In genomic region chr18:56139372-56139771, GRCh38 we compare ENCODE assay signal across 14 cellular contexts.
A peak's percentile ranks its signal among the peaks of the same experiment; 100 is the strongest.
DNase-seq lines count a peak whose midpoint lies in the region; ATAC-seq and TF ChIP-seq lines count a peak whose summit lies in the region.
"Had no signal": no experiment of that assay in that cellular context is flagged by ENCODE, and none has a peak within 500 bp of the region (broad histone marks: within the 10 kb centered on the region; RNA-seq: fewer than 3 reads in every experiment).

No MANE protein-coding gene starts in this region.

- TF ChIP-seq POLR2A in body of pancreas (IDR thresholded peaks at IDR 0.05) (no peak), prostate gland (IDR thresholded peaks at IDR 0.05) (no peak), lower leg skin (IDR thresholded peaks at IDR 0.05) (no peak)

- H3K9me3 ChIP-seq in body of pancreas (no peaks in the 10 kb centered on the region), prostate gland (no peaks in the 10 kb centered on the region), upper lobe of right lung (no peaks in the 10 kb centered on the region)
- H3K9me3 ChIP-seq: BE2C had no signal

- DNase-seq in body of pancreas (peak in 1 of 4 donors; percentile 11), left cardiac atrium (no peak), prostate gland (ENCODE audit: low spot score) (no peak), upper lobe of right lung (no peak), lower leg skin (ENCODE audit: low spot score in 2 of 2) (no peak), foreskin keratinocyte (no peak)
- DNase-seq: activated CD8-positive, alpha-beta T cell treated with anti-CD3 and anti-CD28 coated beads, Interleukin-2, amount 10 ng/mL, durations not matched to agents 7 days and 5 days; BE2C; MM.1S; NCI-H1930; stimulated activated CD4-positive, alpha-beta T cell treated with anti-CD3 and anti-CD28 coated beads, Interleukin-2, amount 100 ng/mL, for 48 hours; T-helper 17 cell had no signal

- peak overlapping the region in 1 of 4 donors; percentile 3 for H3K27ac ChIP-seq in body of pancreas
- H3K27ac ChIP-seq in prostate gland: peak overlapping the region; percentile 23 to 30
- peak overlapping the region; percentile 69 for H3K27ac ChIP-seq in upper lobe of right lung
- no peak overlapping the region for H3K27ac ChIP-seq in foreskin keratinocyte
- H3K27ac ChIP-seq: neural progenitor cell had no signal

- H3K27me3 ChIP-seq in body of pancreas (no peaks in the 10 kb centered on the region), prostate gland (replicated peaks; ENCODE audit: insufficient read depth) (no peaks in the 10 kb centered on the region), upper lobe of right lung (no peaks in the 10 kb centered on the region), foreskin keratinocyte (no peaks in the 10 kb centered on the region)
- H3K27me3 ChIP-seq: BE2C, neural progenitor cell had no signal

- TF ChIP-seq CTCF in body of pancreas (IDR thresholded peaks at IDR 0.05) (no peak), prostate gland (IDR thresholded peaks at IDR 0.05) (no peak), upper lobe of right lung (IDR thresholded peaks at IDR 0.05) (no peak), lower leg skin (IDR thresholded peaks at IDR 0.05) (no peak), foreskin keratinocyte (conservative IDR thresholded peaks at IDR 0.05) (no peak)

- ATAC-seq in body of pancreas (peak; percentile 33), left cardiac atrium (peak; percentile 54 to 59), upper lobe of right lung (peak; percentile 62), foreskin keratinocyte (no peak), HG03521 (IDR thresholded peaks at IDR 0.05; ENCODE audit: unreplicated experiment) (no peak)
- ATAC-seq: activated CD8-positive, alpha-beta T cell treated with anti-CD3 and anti-CD28 coated beads, Interleukin-2, amount 10 ng/mL, durations not matched to agents 7 days and 5 days; T-helper 17 cell had no signal

- intact Hi-C loops in body of pancreas (cut with DNase I): no loop called here
- intact Hi-C loops in left cardiac atrium (cut with DNase I): no loop called here
- intact Hi-C loops in prostate gland (cut with DNase I): no loop called here
- intact Hi-C loops in upper lobe of right lung (cut with DNase I): no loop called here
- intact Hi-C loops in lower leg skin (cut with DNase I; ENCODE audit: low total_unique reads): no loop called here

- H3K4me1 ChIP-seq in body of pancreas (no peaks in the 10 kb centered on the region), prostate gland (replicated peaks) (no peaks in the 10 kb centered on the region), upper lobe of right lung (peaks cover 4% of the 10 kb centered on the region), foreskin keratinocyte (no peaks in the 10 kb centered on the region)
- H3K4me1 ChIP-seq: BE2C, neural progenitor cell had no signal

- H3K4me3 ChIP-seq in body of pancreas: no peak overlapping the region
- H3K4me3 ChIP-seq in prostate gland: no peak overlapping the region
- no peak overlapping the region for H3K4me3 ChIP-seq in upper lobe of right lung
- no peak overlapping the region for H3K4me3 ChIP-seq in lower leg skin (ENCODE audit: low read depth, poor library complexity, severe bottlenecking)
- H3K4me3 ChIP-seq: neural progenitor cell had no signal

- H3K36me3 ChIP-seq in body of pancreas (replicated peaks in 1 of 2; ENCODE audit: insufficient read depth in 1 of 2, low read depth in 2 of 2): no peaks in the 10 kb centered on the region
- H3K36me3 ChIP-seq in prostate gland: no peaks in the 10 kb centered on the region
- H3K36me3 ChIP-seq in upper lobe of right lung: no peaks in the 10 kb centered on the region
- H3K36me3 ChIP-seq: BE2C, neural progenitor cell had no signal

Comparison
In these comparisons a context has a peak if more than half of its experiments do, and no peak if none do; other contexts are left out.
1. ATAC-seq: peak in body of pancreas (single experiment), left cardiac atrium (2 of 2) and upper lobe of right lung (single experiment); none in foreskin keratinocyte (single experiment) and HG03521 (single experiment).